In the genomic region with DNA sequence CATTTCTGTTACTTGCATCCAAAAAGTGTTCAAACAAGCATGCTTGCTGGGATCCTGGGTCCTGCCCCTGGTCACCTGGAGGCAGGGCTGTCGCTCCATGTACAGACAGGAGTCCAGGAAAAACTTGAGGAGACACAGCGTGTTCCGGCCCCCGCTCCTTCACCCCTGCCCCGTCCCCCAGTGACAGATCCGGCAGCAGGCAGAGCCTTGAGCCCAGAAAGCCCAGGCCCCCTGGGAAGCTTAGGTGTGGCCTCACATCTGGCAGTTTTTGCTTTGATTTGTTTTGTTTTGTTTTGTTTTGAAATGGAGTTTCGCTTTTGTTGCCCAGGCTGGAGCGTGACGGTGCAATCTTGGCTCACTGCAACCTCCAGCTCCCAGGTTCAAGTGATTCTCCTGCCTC, we compare ENCODE assay signal across 1 cellular context.
A peak's percentile ranks its signal among the peaks of the same experiment; 100 is the strongest.
TF ChIP-seq lines count a peak whose summit lies in the region.

No MANE protein-coding gene starts in this region.

TF ChIP-seq in K562, 482 proteins besides CTCF, POLR2A, EP300 and RAD21:
- TF ChIP-seq, protein P1, sequence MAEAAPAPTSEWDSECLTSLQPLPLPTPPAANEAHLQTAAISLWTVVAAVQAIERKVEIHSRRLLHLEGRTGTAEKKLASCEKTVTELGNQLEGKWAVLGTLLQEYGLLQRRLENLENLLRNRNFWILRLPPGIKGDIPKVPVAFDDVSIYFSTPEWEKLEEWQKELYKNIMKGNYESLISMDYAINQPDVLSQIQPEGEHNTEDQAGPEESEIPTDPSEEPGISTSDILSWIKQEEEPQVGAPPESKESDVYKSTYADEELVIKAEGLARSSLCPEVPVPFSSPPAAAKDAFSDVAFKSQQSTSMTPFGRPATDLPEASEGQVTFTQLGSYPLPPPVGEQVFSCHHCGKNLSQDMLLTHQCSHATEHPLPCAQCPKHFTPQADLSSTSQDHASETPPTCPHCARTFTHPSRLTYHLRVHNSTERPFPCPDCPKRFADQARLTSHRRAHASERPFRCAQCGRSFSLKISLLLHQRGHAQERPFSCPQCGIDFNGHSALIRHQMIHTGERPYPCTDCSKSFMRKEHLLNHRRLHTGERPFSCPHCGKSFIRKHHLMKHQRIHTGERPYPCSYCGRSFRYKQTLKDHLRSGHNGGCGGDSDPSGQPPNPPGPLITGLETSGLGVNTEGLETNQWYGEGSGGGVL (CRISPR knock-in tag; IDR thresholded peaks at IDR 0.05) = no peak
- TF ChIP-seq C11orf30 (IDR thresholded peaks at IDR 0.05; ENCODE audit: low read depth) = 0 out of 2 replicates have a peak, but pooled peaks have one; percentile 13
